14 cellular contexts compared by ENCODE assay signal in genomic region chr10:35428521-35428920, GRCh38.
"Had no signal": no experiment of that assay in that cellular context is flagged by ENCODE, and none has a peak within 500 bp of the region (broad histone marks: within the 10 kb centered on the region; RNA-seq: fewer than 3 reads in every experiment).

No MANE protein-coding gene starts in this region.

- H3K4me3 Mint-ChIP-seq: memory B cell, nephron progenitor cell had no signal

- H3K27me3 ChIP-seq: ascending aorta, gastrocnemius medialis, ovary, tibial nerve had no signal

- H3K27ac ChIP-seq: ascending aorta, coronary artery, epithelial cell of prostate, gastrocnemius medialis, left ventricle myocardium inferior, ovary, tibial nerve had no signal

- H3K27me3 Mint-ChIP-seq: memory B cell had no signal

- H3K9me3 Mint-ChIP-seq: memory B cell, nephron progenitor cell had no signal

- ATAC-seq: activated CD4-positive, CD25-positive, alpha-beta regulatory T cell treated with anti-CD3 and anti-CD28 coated beads, Interleukin-2, amount 50 U/mL, for 24 hours; gastrocnemius medialis had no signal

- H3K36me3 ChIP-seq: ascending aorta, gastrocnemius medialis, left ventricle myocardium inferior, ovary, tibial nerve had no signal

- DNase-seq: activated CD4-positive, alpha-beta T cell treated with anti-CD3 and anti-CD28 coated beads, Interleukin-2, amount 50 U/mL, for 48 hours; activated CD8-positive, alpha-beta memory T cell treated with anti-CD3 and anti-CD28 coated beads, Interleukin-2, amount 50 U/mL, for 48 hours; effector memory CD4-positive, alpha-beta T cell; gastrocnemius medialis; left ventricle myocardium inferior; nephron progenitor cell; ovary; stimulated activated CD4-positive, alpha-beta T cell treated with anti-CD3 and anti-CD28 coated beads, Interleukin-2, amount 100 ng/mL, for 48 hours had no signal

- H3K4me3 ChIP-seq: ascending aorta, coronary artery, gastrocnemius medialis, left ventricle myocardium inferior, ovary, tibial nerve had no signal

- H3K9me3 ChIP-seq: ascending aorta, gastrocnemius medialis, left ventricle myocardium inferior, ovary, tibial nerve had no signal

- H3K27ac Mint-ChIP-seq: memory B cell, nephron progenitor cell had no signal
